In the genomic region with DNA sequence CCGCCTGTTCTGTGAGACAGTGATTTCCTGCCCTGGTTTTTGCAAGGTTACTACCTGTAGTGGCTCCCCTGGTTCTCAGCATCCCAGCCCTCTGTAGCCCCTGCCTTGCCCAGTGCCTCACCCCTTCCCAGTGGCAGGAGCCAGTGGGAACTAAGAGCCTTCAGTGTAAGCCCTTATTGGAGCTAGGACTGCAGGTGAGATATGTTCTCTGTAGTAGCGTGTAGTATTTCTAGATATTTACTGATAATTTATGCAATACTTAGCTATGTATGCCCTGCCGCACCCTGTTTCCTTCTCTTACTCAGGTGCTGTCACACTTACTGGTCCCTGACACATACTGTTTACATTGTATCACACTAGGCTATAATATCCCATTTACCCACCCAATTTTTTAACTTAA, we compare ENCODE assay signal across 13 cellular contexts. TPM values are rescaled to one million over a fixed set of nuclear protein-coding genes. Genes with fewer than 3 reads are reported as not detected.
"Had no signal": no experiment of that assay in that cellular context is flagged by ENCODE, and none has a peak within 500 bp of the region (broad histone marks: within the 10 kb centered on the region; RNA-seq: fewer than 3 reads in every experiment).

No MANE protein-coding gene starts in this region.

- H3K9me3 ChIP-seq: body of pancreas, gastrocnemius medialis, testis, uterus had no signal

- H3K27me3 ChIP-seq: testis, uterus had no signal

- H3K4me3 ChIP-seq: body of pancreas, gastrocnemius medialis, testis, uterus had no signal

- ATAC-seq: body of pancreas; gastrocnemius medialis; naive thymus-derived CD8-positive, alpha-beta T cell; sciatic nerve had no signal

- DNase-seq: activated CD4-positive, alpha-beta T cell treated with anti-CD3 and anti-CD28 coated beads, Interleukin-2, amount 50 U/mL, for 4 hours; activated effector memory CD4-positive, alpha-beta T cell treated with Interleukin-2 at 50 U/mL for 16 hours; activated T-cell treated with anti-CD3 and anti-CD28 coated beads, Interleukin-2, amount 50 U/mL, for 1 hour; amniotic stem cell; body of pancreas; endodermal cell; gastrocnemius medialis; naive thymus-derived CD8-positive, alpha-beta T cell; nucleus accumbens; stimulated activated CD4-positive, alpha-beta T cell treated with anti-CD3 and anti-CD28 coated beads, Interleukin-12 subunit alpha, Interleukin-12 subunit beta, amount 100 ng/mL, for 4 hours; testis; uterus had no signal

- H3K27ac ChIP-seq: body of pancreas, gastrocnemius medialis, testis, uterus had no signal

- H3K36me3 ChIP-seq: gastrocnemius medialis, uterus had no signal

RNA-seq across cellular contexts. Expression of a gene that starts 3.6 kb away (rescaled TPM):
- total RNA-seq: naive thymus-derived CD8-positive, alpha-beta T cell had no signal
